In the genomic region with DNA sequence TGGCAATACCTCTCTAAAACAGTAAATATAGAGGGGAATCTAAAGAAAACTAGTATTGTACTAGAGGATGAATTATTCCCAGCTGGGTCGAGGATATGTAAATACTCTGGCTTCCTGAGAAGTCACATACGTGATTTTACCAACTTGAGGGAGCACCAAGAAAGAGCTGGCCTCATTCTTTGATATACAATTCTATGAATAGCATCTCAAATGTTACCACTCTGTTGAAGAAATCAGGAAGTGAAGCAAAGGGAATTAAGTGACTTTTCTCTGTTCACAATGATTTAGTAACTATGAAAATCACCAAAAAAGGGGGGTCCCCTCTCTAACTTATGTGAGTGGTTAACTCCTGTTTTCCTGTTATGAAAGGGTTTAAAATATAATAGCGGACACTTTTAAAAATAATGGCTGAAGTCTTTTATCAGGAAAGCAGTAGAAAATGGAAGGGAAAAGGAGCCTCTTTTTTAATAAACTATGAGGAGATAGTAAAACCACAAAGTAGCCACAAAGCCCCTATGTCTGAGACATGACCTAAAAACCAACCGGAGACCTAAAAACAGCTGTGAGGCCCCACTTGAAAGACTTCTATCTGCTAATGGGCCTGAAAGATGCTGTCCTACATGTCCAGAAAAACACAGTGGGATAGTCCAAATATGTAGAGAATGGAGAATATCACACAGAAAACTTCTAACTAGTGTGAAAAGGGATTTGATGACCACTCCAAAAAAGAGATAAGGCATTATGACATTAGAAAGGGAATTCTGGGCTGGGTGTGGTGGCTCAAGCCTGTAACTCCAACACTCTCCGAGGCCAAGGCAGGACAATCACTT, we compare ENCODE assay signal across 14 cellular contexts. TPM values are rescaled to one million over a fixed set of nuclear protein-coding genes. Genes with fewer than 3 reads are reported as not detected.
DNase-seq lines count a peak whose midpoint lies in the region; ATAC-seq and TF ChIP-seq lines count a peak whose summit lies in the region.
"Had no signal": no experiment of that assay in that cellular context is flagged by ENCODE, and none has a peak within 500 bp of the region (broad histone marks: within the 10 kb centered on the region; RNA-seq: fewer than 3 reads in every experiment).

No MANE protein-coding gene starts in this region.

- TF ChIP-seq CTCF in gastrocnemius medialis (IDR thresholded peaks at IDR 0.05 in 4 of 5, conservative IDR thresholded peaks at IDR 0.05 in 1 of 5): no peak

- no peak overlapping the region for H3K27ac Mint-ChIP-seq in activated T-helper 2 cell treated with anti-CD3 and anti-CD28 coated beads, Interferon-gamma antibody, Interleukin-2, Interleukin-4, amounts not matched to agents 10 μg/mL and 5 μg/mL and 100 μg/mL, durations not matched to agents 14 hours and 24 hours and 36 hours
- H3K27ac Mint-ChIP-seq: WTC11 had no signal

- no peaks in the 10 kb centered on the region for H3K4me1 Mint-ChIP-seq in activated T-helper 2 cell treated with anti-CD3 and anti-CD28 coated beads, Interferon-gamma antibody, Interleukin-2, Interleukin-4, amounts not matched to agents 10 μg/mL and 5 μg/mL and 100 μg/mL, durations not matched to agents 14 hours and 24 hours and 36 hours (ENCODE audit: low read depth)

- peak overlapping the region; percentile 27 to 46 (median 44) for H3K27ac ChIP-seq in gastrocnemius medialis
- H3K27ac ChIP-seq: right lobe of liver had no signal

- no peaks in the 10 kb centered on the region for H3K36me3 Mint-ChIP-seq in activated T-helper 2 cell treated with anti-CD3 and anti-CD28 coated beads, Interferon-gamma antibody, Interleukin-2, Interleukin-4, amounts not matched to agents 10 μg/mL and 5 μg/mL and 100 μg/mL, durations not matched to agents 14 hours and 24 hours and 36 hours (ENCODE audit: low read depth)
- H3K36me3 Mint-ChIP-seq: WTC11 had no signal

- no peaks in the 10 kb centered on the region for H3K9me3 Mint-ChIP-seq in activated T-helper 2 cell treated with anti-CD3 and anti-CD28 coated beads, Interferon-gamma antibody, Interleukin-2, Interleukin-4, amounts not matched to agents 10 μg/mL and 5 μg/mL and 100 μg/mL, durations not matched to agents 14 hours and 24 hours and 36 hours

- no peak for ATAC-seq in gastrocnemius medialis
- ATAC-seq in activated CD4-positive, CD25-positive, alpha-beta regulatory T cell treated with anti-CD3 and anti-CD28 coated beads, Interleukin-2, amount 50 U/mL, for 24 hours: no peak
- ATAC-seq: right lobe of liver, WTC11 had no signal

- H3K4me3 Mint-ChIP-seq in activated T-helper 2 cell treated with anti-CD3 and anti-CD28 coated beads, Interferon-gamma antibody, Interleukin-2, Interleukin-4, amounts not matched to agents 10 μg/mL and 5 μg/mL and 100 μg/mL, durations not matched to agents 14 hours and 24 hours and 36 hours (ENCODE audit: low read depth): no peak overlapping the region
- H3K4me3 Mint-ChIP-seq: WTC11 had no signal

- no peaks in the 10 kb centered on the region for H3K27me3 ChIP-seq in gastrocnemius medialis
- H3K27me3 ChIP-seq: right lobe of liver had no signal

- in situ Hi-C loops in gastrocnemius medialis (cut with MboI; ENCODE audit: low sequenced_read_pairs in 4 of 4): no loop called here

- TF ChIP-seq POLR2A in gastrocnemius medialis (IDR thresholded peaks at IDR 0.05): no peak

- intact Hi-C loops in gastrocnemius medialis (cut with DNase I; ENCODE audit: low total_unique reads): loop anchor here (10.0 kb wide), 1 partner anchor 341 kb away; no protein-coding TSS in a partner anchor
- intact Hi-C loops in activated T-helper 2 cell treated with anti-CD3 and anti-CD28 coated beads, Interferon-gamma antibody, Interleukin-2, Interleukin-4, amounts not matched to agents 10 μg/mL and 5 μg/mL and 100 μg/mL, durations not matched to agents 14 hours and 24 hours and 36 hours (cut with micrococcal nuclease): no loop called here

- no peak overlapping the region for H3K4me3 ChIP-seq in gastrocnemius medialis
- H3K4me3 ChIP-seq: right lobe of liver had no signal

- peak; percentile 64 for DNase-seq in EH (ENCODE audit: low read depth)
- DNase-seq in OCI-M1 (lab: John Stamatoyannopoulos, UW): peak; percentile 51
- DNase-seq in fibroblast of peridontal ligament (ENCODE audit: extremely low read depth): peak; percentile 66
- no peak for DNase-seq in gastrocnemius medialis
- DNase-seq in activated T-helper 2 cell treated with anti-CD3 and anti-CD28 coated beads, Interferon-gamma antibody, Interleukin-2, Interleukin-4, amounts not matched to agents 10 μg/mL and 5 μg/mL and 100 μg/mL, durations not matched to agents 14 hours and 24 hours and 36 hours (ENCODE audit: low spot score): no peak
- no peak for DNase-seq in DMS153 treated with DMSO at 0.1 percent for 48 hours (lab: John Stamatoyannopoulos, UW; ENCODE audit: unreplicated experiment)
- no peak for DNase-seq in NCI-H1436 (lab: John Stamatoyannopoulos, UW)
- DNase-seq: activated T-cell treated with anti-CD3 and anti-CD28 coated beads, Interleukin-2, amount 50 U/mL, for 48 hours; central memory CD4-positive, alpha-beta T cell; NCI-H2029; right lobe of liver had no signal

- H3K36me3 ChIP-seq in gastrocnemius medialis: no peaks in the 10 kb centered on the region
- H3K36me3 ChIP-seq: right lobe of liver had no signal

- H3K27me3 Mint-ChIP-seq in activated T-helper 2 cell treated with anti-CD3 and anti-CD28 coated beads, Interferon-gamma antibody, Interleukin-2, Interleukin-4, amounts not matched to agents 10 μg/mL and 5 μg/mL and 100 μg/mL, durations not matched to agents 14 hours and 24 hours and 36 hours (ENCODE audit: low read depth): peaks cover 2% of the 10 kb centered on the region

- no peaks in the 10 kb centered on the region for H3K4me1 ChIP-seq in gastrocnemius medialis
- H3K4me1 ChIP-seq: right lobe of liver had no signal

- no peaks in the 10 kb centered on the region for H3K9me3 ChIP-seq in gastrocnemius medialis
- H3K9me3 ChIP-seq: right lobe of liver had no signal

RNA-seq across cellular contexts. Expression of a gene that starts 42.5 kb away (rescaled TPM):
- total RNA-seq in gastrocnemius medialis: 10 to 100 TPM in 2 of 4 donors, 1 to 10 TPM in 2; 5.5 to 20.2 (median 13.2) TPM
- not detected in 2 replicates for total RNA-seq in activated T-helper 2 cell treated with anti-CD3 and anti-CD28 coated beads, Interferon-gamma antibody, Interleukin-2, Interleukin-4, amounts not matched to agents 10 μg/mL and 5 μg/mL and 100 μg/mL, durations not matched to agents 14 hours and 24 hours and 36 hours
- total RNA-seq: lung microvascular endothelial cell had no signal

Comparison
In these comparisons a context has a peak if more than half of its experiments do, and no peak if none do; other contexts are left out.
1. DNase-seq: peak in EH (single experiment), OCI-M1 (single experiment) and fibroblast of peridontal ligament (single experiment); none in gastrocnemius medialis (0 of 2), activated T-helper 2 cell treated with anti-CD3 and anti-CD28 coated beads, Interferon-gamma antibody, Interleukin-2, Interleukin-4, amounts not matched to agents 10 μg/mL and 5 μg/mL and 100 μg/mL, durations not matched to agents 14 hours and 24 hours and 36 hours (single experiment), DMS153 treated with DMSO at 0.1 percent for 48 hours (single experiment) and NCI-H1436 (single experiment).